3 cellular contexts compared by ENCODE assay signal in genomic region chr19:50576769-50577168, GRCh38. TPM values are rescaled to one million over a fixed set of nuclear protein-coding genes. Genes with fewer than 3 reads are reported as not detected.
"Had no signal": no experiment of that assay in that cellular context is flagged by ENCODE, and none has a peak within 500 bp of the region (broad histone marks: within the 10 kb centered on the region; RNA-seq: fewer than 3 reads in every experiment).

No MANE protein-coding gene starts in this region.

RNA-seq across cellular contexts. Expression of gene LRRC4B, which starts 8.5 kb away (rescaled TPM):
- total RNA-seq: LHCN-M2, M059J, MCF 10A had no signal
